ENCODE assay signal across 23 cellular contexts in the genomic region with DNA sequence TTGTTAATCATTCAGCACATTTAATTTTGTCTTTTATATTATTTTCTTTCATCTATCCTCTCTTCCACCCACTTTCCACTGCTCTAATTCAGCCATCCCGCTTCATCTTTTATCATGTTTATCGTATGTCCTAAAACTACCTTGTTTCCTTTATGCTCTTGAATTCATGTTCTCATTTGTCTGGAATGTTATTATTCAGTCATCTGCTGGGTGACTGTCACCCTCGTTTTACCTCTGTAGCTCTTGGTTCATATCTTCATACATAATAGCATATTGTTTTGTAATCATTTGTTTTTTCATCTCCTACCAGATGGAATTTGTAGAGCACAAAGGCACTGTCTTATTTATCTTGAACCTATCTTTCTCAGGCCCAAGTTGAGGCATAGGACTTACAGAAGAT. TPM values are rescaled to one million over a fixed set of nuclear protein-coding genes. Genes with fewer than 3 reads are reported as not detected.
DNase-seq lines count a peak whose midpoint lies in the region; ATAC-seq and TF ChIP-seq lines count a peak whose summit lies in the region.
"Had no signal": no experiment of that assay in that cellular context is flagged by ENCODE, and none has a peak within 500 bp of the region (broad histone marks: within the 10 kb centered on the region; RNA-seq: fewer than 3 reads in every experiment).

No MANE protein-coding gene starts in this region.

- peaks cover 13% of the 10 kb centered on the region for H3K4me1 ChIP-seq in HAP-1
- H3K4me1 ChIP-seq: colonic mucosa had no signal

- H3K27me3 ChIP-seq in HAP-1 (ENCODE audit: low read depth) = no peaks in the 10 kb centered on the region
- H3K27me3 ChIP-seq: colonic mucosa, heart left ventricle, spleen had no signal

- H3K4me3 ChIP-seq in HAP-1 (no peak overlapping the region), epithelial cell of esophagus (ENCODE audit: low read length) (no peak overlapping the region)
- H3K4me3 ChIP-seq: colonic mucosa, heart left ventricle, spleen had no signal

- peaks cover 3% of the 10 kb centered on the region for H3K9me3 Mint-ChIP-seq in activated naive CD8-positive, alpha-beta T cell (ENCODE audit: low read depth)
- peaks cover under 1% of the 10 kb centered on the region for H3K9me3 Mint-ChIP-seq in activated naive CD8-positive, alpha-beta T cell treated with anti-CD3 and anti-CD28 coated beads for 36 hours
- H3K9me3 Mint-ChIP-seq: type B pancreatic cell had no signal

- no peak for TF ChIP-seq CTCF in epithelial cell of esophagus (IDR thresholded peaks at IDR 0.05; ENCODE audit: insufficient read depth, low read depth, low read length, missing control alignments)

- H3K36me3 ChIP-seq in HAP-1 (replicated peaks) = peaks cover 54% of the 10 kb centered on the region

- peaks cover 46% of the 10 kb centered on the region for H3K4me1 Mint-ChIP-seq in activated naive CD8-positive, alpha-beta T cell (ENCODE audit: low read depth)
- peaks cover 30% of the 10 kb centered on the region for H3K4me1 Mint-ChIP-seq in activated naive CD8-positive, alpha-beta T cell treated with anti-CD3 and anti-CD28 coated beads for 36 hours
- H3K4me1 Mint-ChIP-seq: CD14-positive monocyte had no signal

- no peak for DNase-seq in activated naive CD8-positive, alpha-beta T cell treated with anti-CD3 and anti-CD28 coated beads for 36 hours
- DNase-seq in HAP-1 (ENCODE audit: low spot score in 2 of 2) (peak; percentile 21 to 68), epithelial cell of esophagus (ENCODE audit: low read depth) (peak; percentile 18)
- DNase-seq: activated CD4-positive, alpha-beta T cell treated with anti-CD3 and anti-CD28 coated beads, Interleukin-2, amount 50 U/mL, for 48 hours; activated naive CD4-positive, alpha-beta T cell; activated T-cell treated with anti-CD3 and anti-CD28 coated beads for 4 hours; amygdala; colonic mucosa; DMS153; effector memory CD4-positive, alpha-beta T cell; erythroblast; heart left ventricle; left cardiac atrium; NCI-H446 treated with DMSO at 0.1 percent for 48 hours; right cardiac atrium; spleen; T1000 had no signal

- H3K4me3 Mint-ChIP-seq in activated naive CD8-positive, alpha-beta T cell = no peak overlapping the region
- H3K4me3 Mint-ChIP-seq in activated naive CD8-positive, alpha-beta T cell treated with anti-CD3 and anti-CD28 coated beads for 36 hours = no peak overlapping the region
- H3K4me3 Mint-ChIP-seq: CD14-positive monocyte, type B pancreatic cell had no signal

- no peaks in the 10 kb centered on the region for H3K9me3 ChIP-seq in HAP-1
- H3K9me3 ChIP-seq: colonic mucosa, spleen had no signal

- in situ Hi-C loops in HAP-1 (cut with MboI; ENCODE audit: low sequenced_read_pairs) = no loop called here

- no peaks in the 10 kb centered on the region for H3K27me3 Mint-ChIP-seq in activated naive CD8-positive, alpha-beta T cell
- H3K27me3 Mint-ChIP-seq in activated naive CD8-positive, alpha-beta T cell treated with anti-CD3 and anti-CD28 coated beads for 36 hours = no peaks in the 10 kb centered on the region
- H3K27me3 Mint-ChIP-seq: type B pancreatic cell had no signal

- peak overlapping the region; percentile 84 for H3K27ac Mint-ChIP-seq in activated naive CD8-positive, alpha-beta T cell
- no peak overlapping the region for H3K27ac Mint-ChIP-seq in activated naive CD8-positive, alpha-beta T cell treated with anti-CD3 and anti-CD28 coated beads for 36 hours
- H3K27ac Mint-ChIP-seq: type B pancreatic cell had no signal

- peaks cover 20% of the 10 kb centered on the region for H3K36me3 Mint-ChIP-seq in activated naive CD8-positive, alpha-beta T cell
- H3K36me3 Mint-ChIP-seq in activated naive CD8-positive, alpha-beta T cell treated with anti-CD3 and anti-CD28 coated beads for 36 hours = peaks cover 57% of the 10 kb centered on the region

- ATAC-seq in GM18873 (IDR thresholded peaks at IDR 0.05; ENCODE audit: low FRiP score, unreplicated experiment) (no peak), GM21737 (IDR thresholded peaks at IDR 0.05; ENCODE audit: unreplicated experiment) (no peak), GM21717 (IDR thresholded peaks at IDR 0.05; ENCODE audit: unreplicated experiment) (no peak)
- ATAC-seq: heart left ventricle, left cardiac atrium, right cardiac atrium had no signal

RNA-seq across cellular contexts. Expression of a gene that starts 37.0 kb away (rescaled TPM):
- total RNA-seq in activated naive CD8-positive, alpha-beta T cell treated with anti-CD3 and anti-CD28 coated beads for 36 hours = 10 to 100 TPM; 85.1 to 97.2 TPM
